Comparison of ENCODE assay signal across 21 cellular contexts in genomic region chr4:151268905-151269304, GRCh38. TPM values are rescaled to one million over a fixed set of nuclear protein-coding genes. Genes with fewer than 3 reads are reported as not detected.
"Had no signal": no experiment of that assay in that cellular context is flagged by ENCODE, and none has a peak within 500 bp of the region (broad histone marks: within the 10 kb centered on the region; RNA-seq: fewer than 3 reads in every experiment).

No MANE protein-coding gene starts in this region.

RNA-seq across cellular contexts. Expression of gene PRSS48, which starts 8.1 kb away (rescaled TPM):
- total RNA-seq: activated naive CD4-positive, alpha-beta T cell treated with anti-CD3 and anti-CD28 coated beads for 36 hours; activated naive CD4-positive, alpha-beta T cell treated with anti-CD3 and anti-CD28 coated beads, Interleukin-2, amount 50 U/mL, for 72 hours; activated naive CD8-positive, alpha-beta T cell treated with anti-CD3 and anti-CD28 coated beads for 36 hours; activated naive CD8-positive, alpha-beta T cell treated with anti-CD3 and anti-CD28 coated beads, Interleukin-2, amount 10 ng/mL, durations not matched to agents 7 days and 5 days; activated T-cell treated with anti-CD3 and anti-CD28 coated beads, Interleukin-2, amount 50 U/mL, for 4 hours; activated T-cell treated with anti-CD3 and anti-CD28 coated beads, Interleukin-2, amount 50 U/mL, for 72 hours; activated T-helper 1 cell treated with anti-CD3 and anti-CD28 coated beads, Interleukin-12 subunit alpha, Interleukin-12 subunit beta, Interleukin-2, Interleukin-4 antibody, amounts not matched to agents 30 ng/mL and 10 ng/mL and 1 ng/mL, durations not matched to agents 14 hours and 24 hours and 36 hours; activated T-helper 17 cell treated with anti-CD3 and anti-CD28 coated beads, Interleukin-2, amount 50 U/mL, for 72 hours; activated T-helper 2 cell treated with anti-CD3 and anti-CD28 coated beads, Interferon-gamma antibody, Interleukin-2, Interleukin-4, amounts not matched to agents 10 μg/mL and 5 μg/mL and 100 μg/mL, durations not matched to agents 14 hours and 24 hours and 36 hours; adrenal gland; aorta; ascending aorta; astrocyte; body of pancreas; breast epithelium; bronchial epithelial cell; cardiac muscle cell; cardiac septum; cerebellum; chondrocyte had no signal
- polyA plus RNA-seq: adipose tissue, adrenal gland, aorta, cardiac muscle cell had no signal

RNA-seq across cellular contexts. Expression of gene SH3D19, which starts 56.5 kb away (rescaled TPM):
- total RNA-seq: activated naive CD4-positive, alpha-beta T cell treated with anti-CD3 and anti-CD28 coated beads for 36 hours; activated naive CD8-positive, alpha-beta T cell treated with anti-CD3 and anti-CD28 coated beads for 36 hours; activated naive CD8-positive, alpha-beta T cell treated with anti-CD3 and anti-CD28 coated beads, Interleukin-2, amount 10 ng/mL, durations not matched to agents 7 days and 5 days; activated T-helper 1 cell treated with anti-CD3 and anti-CD28 coated beads, Interleukin-12 subunit alpha, Interleukin-12 subunit beta, Interleukin-2, Interleukin-4 antibody, amounts not matched to agents 30 ng/mL and 10 ng/mL and 1 ng/mL, durations not matched to agents 14 hours and 24 hours and 36 hours; activated T-helper 2 cell treated with anti-CD3 and anti-CD28 coated beads, Interferon-gamma antibody, Interleukin-2, Interleukin-4, amounts not matched to agents 10 μg/mL and 5 μg/mL and 100 μg/mL, durations not matched to agents 14 hours and 24 hours and 36 hours had no signal
